Comparison of ENCODE assay signal across 14 cellular contexts in the genomic region with DNA sequence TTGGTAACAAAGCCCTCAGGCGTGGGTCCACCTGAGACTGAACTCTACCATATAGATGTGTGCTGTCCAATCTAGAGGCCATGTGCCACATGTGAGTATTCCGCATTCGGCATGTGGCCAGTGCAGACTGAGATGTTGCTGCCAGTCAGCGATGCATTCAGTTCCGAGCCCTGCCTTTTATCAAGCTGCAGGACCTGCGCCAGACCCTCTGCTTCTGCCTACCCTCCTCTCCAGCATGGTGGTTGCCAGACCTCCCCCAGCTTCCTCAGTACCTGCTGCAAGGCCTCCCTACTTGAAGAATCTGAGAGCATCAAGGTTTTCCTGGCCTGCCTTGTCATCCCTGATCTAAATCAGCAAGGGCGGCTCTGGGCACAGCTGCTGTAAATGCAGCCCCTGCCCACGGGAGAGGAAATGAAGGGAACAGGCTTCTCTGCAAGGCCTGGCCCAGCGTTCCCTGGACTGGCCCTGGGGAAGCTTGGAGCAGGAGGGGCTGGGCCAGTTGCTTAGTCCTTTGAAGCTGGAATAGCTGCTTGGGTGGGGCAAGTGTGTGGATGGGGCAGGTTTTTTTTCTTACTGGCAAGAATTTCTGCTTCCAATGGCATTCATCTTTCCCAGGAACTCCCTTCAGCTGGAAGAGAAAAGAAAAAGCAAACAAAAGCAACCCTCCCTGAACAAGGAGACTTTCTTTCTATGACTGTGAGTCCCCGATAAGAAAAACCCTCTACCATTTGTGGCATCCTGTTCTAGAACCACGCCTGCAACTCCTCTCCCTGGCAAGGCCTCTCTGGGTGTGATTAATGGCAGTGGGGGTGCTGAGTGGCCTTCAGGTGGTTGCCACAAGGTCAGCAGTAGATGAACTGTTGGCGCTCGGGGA.
DNase-seq lines count a peak whose midpoint lies in the region; ATAC-seq lines count a peak whose summit lies in the region.
"Had no signal": no experiment of that assay in that cellular context is flagged by ENCODE, and none has a peak within 500 bp of the region (broad histone marks: within the 10 kb centered on the region; RNA-seq: fewer than 3 reads in every experiment).

No MANE protein-coding gene starts in this region.

- H3K27ac Mint-ChIP-seq in natural killer cell treated with Interleukin-12 subunit alpha and Interleukin-12 subunit beta and Interleukin-15 and Interleukin-18, amount 100 ng/mL, for 72 hours: no peak overlapping the region

- DNase-seq in Right ventricle myocardium inferior (ENCODE audit: missing footprints) (no peak), cardiac septum (ENCODE audit: low spot score) (no peak), astrocyte of the hippocampus (ENCODE audit: low read depth, low spot score) (peak; percentile 41), left lobe of liver (ENCODE audit: low spot score) (peak; percentile 35), ecto neural progenitor cell (ENCODE audit: low spot score) (no peak)
- no peak for DNase-seq in natural killer cell treated with Interleukin-12 subunit alpha and Interleukin-12 subunit beta and Interleukin-15 and Interleukin-18, amount 100 ng/mL, for 72 hours (ENCODE audit: low spot score)
- DNase-seq: activated CD4-positive, CD25-positive, alpha-beta regulatory T cell treated with anti-CD3 and anti-CD28 coated beads, Interleukin-2, amount 50 U/mL, for 72 hours; AML-193; NCI-H2029; stimulated activated CD4-positive, alpha-beta T cell treated with anti-CD3 and anti-CD28 coated beads, Interleukin-2, amount 100 ng/mL, for 48 hours had no signal

- peaks cover 4 to 7% of the 10 kb centered on the region in 2 donors for H3K4me1 Mint-ChIP-seq in natural killer cell treated with Interleukin-12 subunit alpha and Interleukin-12 subunit beta and Interleukin-15 and Interleukin-18, amount 100 ng/mL, for 72 hours (ENCODE audit: low read depth in 2 of 2)

- H3K4me3 Mint-ChIP-seq in natural killer cell treated with Interleukin-12 subunit alpha and Interleukin-12 subunit beta and Interleukin-15 and Interleukin-18, amount 100 ng/mL, for 72 hours: no peak overlapping the region
- H3K4me3 Mint-ChIP-seq: nephron had no signal

- peaks cover 0 to 4% of the 10 kb centered on the region in 2 donors for H3K27me3 Mint-ChIP-seq in natural killer cell treated with Interleukin-12 subunit alpha and Interleukin-12 subunit beta and Interleukin-15 and Interleukin-18, amount 100 ng/mL, for 72 hours

- intact Hi-C loops in Right ventricle myocardium inferior (cut with DNase I) (no loop called here), cardiac septum (cut with DNase I) (no loop called here)

- ATAC-seq in Right ventricle myocardium inferior (peak; percentile 62), left lobe of liver (no peak), HG02588 (IDR thresholded peaks at IDR 0.05; ENCODE audit: unreplicated experiment) (no peak), GM21529 (IDR thresholded peaks at IDR 0.05; ENCODE audit: unreplicated experiment) (no peak)
- no peak for ATAC-seq in natural killer cell treated with Interleukin-12 subunit alpha and Interleukin-12 subunit beta and Interleukin-15 and Interleukin-18, amount 100 ng/mL, for 72 hours
- ATAC-seq: Panc1 had no signal

- H3K9me3 Mint-ChIP-seq in natural killer cell treated with Interleukin-12 subunit alpha and Interleukin-12 subunit beta and Interleukin-15 and Interleukin-18, amount 100 ng/mL, for 72 hours: no peaks in the 10 kb centered on the region
- H3K9me3 Mint-ChIP-seq: nephron had no signal

- H3K36me3 Mint-ChIP-seq in natural killer cell treated with Interleukin-12 subunit alpha and Interleukin-12 subunit beta and Interleukin-15 and Interleukin-18, amount 100 ng/mL, for 72 hours: no peaks in the 10 kb centered on the region

Comparison
In these comparisons a context has a peak if more than half of its experiments do, and no peak if none do; other contexts are left out.
1. DNase-seq: peak in astrocyte of the hippocampus (single experiment) and left lobe of liver (single experiment); none in Right ventricle myocardium inferior (single experiment), cardiac septum (single experiment), ecto neural progenitor cell (single experiment) and natural killer cell treated with Interleukin-12 subunit alpha and Interleukin-12 subunit beta and Interleukin-15 and Interleukin-18, amount 100 ng/mL, for 72 hours (single experiment).